In the genomic region with DNA sequence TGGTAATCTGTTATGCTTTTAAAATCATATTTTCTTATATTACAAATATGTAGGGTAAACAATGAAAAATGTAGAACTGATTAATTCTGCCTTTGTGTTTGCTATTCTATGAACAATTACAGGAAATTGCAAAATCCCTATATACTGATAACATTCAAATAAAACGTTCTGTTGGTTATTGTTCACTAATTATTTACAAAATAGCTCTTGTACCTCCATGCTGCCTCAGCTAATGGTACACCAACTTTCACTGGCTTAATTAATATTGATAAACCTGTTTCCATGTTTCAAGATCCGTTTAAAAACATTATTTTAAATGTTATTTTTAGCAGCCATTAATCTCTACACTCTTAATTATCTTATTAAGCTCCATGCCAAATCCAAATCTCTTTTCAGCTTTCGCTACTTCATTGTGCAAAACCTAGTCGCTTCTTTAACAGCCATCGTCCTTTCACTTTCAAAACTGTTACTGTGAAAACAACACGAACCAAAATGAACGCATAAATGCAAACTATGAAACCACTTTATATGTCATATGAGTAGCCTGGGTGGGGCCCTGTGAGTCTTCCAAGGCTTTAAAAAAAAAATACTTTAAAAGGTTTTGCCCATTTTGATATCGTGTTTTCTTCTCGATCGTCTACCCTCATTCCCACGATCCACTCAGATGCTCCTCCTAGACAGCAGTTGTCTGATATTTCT, we compare ENCODE assay signal across 8 cellular contexts.
DNase-seq lines count a peak whose midpoint lies in the region; ATAC-seq and TF ChIP-seq lines count a peak whose summit lies in the region.

No MANE protein-coding gene starts in this region.

- H3K9me3 ChIP-seq in muscle layer of duodenum (ENCODE audit: control insufficient read depth in 1 of 2, low read length in 2 of 2): peaks cover 0 to under 1% of the 10 kb centered on the region in 2 donors

- no peaks in the 10 kb centered on the region for H3K27me3 ChIP-seq in BJ (ENCODE audit: control insufficient read depth, insufficient read depth, low read length)
- no peaks in the 10 kb centered on the region for H3K27me3 ChIP-seq in muscle layer of duodenum (ENCODE audit: low read depth, low read length)

- POLR2A ChIA-PET in BJ (lab: Charles Lee): no interaction called here

- TF ChIP-seq CTCF in BJ (IDR thresholded peaks at IDR 0.05; ENCODE audit: insufficient read depth, low read depth, low read length): no peak

- ATAC-seq in HG02610 (IDR thresholded peaks at IDR 0.05; ENCODE audit: unreplicated experiment): no peak
- no peak for ATAC-seq in GM21360 (IDR thresholded peaks at IDR 0.05; ENCODE audit: unreplicated experiment)

- H3K4me1 ChIP-seq in muscle layer of duodenum (ENCODE audit: control insufficient read depth in 1 of 2, insufficient read depth in 2 of 2, low read length in 2 of 2): peaks cover 0 to 11% of the 10 kb centered on the region in 2 donors

- CTCF ChIA-PET in BJ (lab: Yijun Ruan, JAX): no interaction called here

- no peak for DNase-seq in BJ (ENCODE audit: low read depth)
- DNase-seq in NCI-H2029 treated with DMSO at 0.1 percent for 48 hours (lab: John Stamatoyannopoulos, UW): peak; percentile 86
- peak; percentile 65 for DNase-seq in cerebellar cortex (ENCODE audit: low spot score)
- DNase-seq in activated CD4-positive, alpha-beta T cell treated with anti-CD3 and anti-CD28 coated beads, Interleukin-2, amount 50 U/mL, for 48 hours: no peak
- DNase-seq in NCI-H187 treated with DMSO at 0.1 percent for 48 hours (lab: John Stamatoyannopoulos, UW): no peak

- peak overlapping the region; percentile 33 for H3K4me3 ChIP-seq in BJ (ENCODE audit: low read depth, low read length)
- peak overlapping the region; percentile 44 to 54 for H3K4me3 ChIP-seq in muscle layer of duodenum (ENCODE audit: low read depth in 1 of 2, low read length in 2 of 2)

- H3K27ac ChIP-seq in muscle layer of duodenum (ENCODE audit: low read length): peak overlapping the region; percentile 48

- H3K36me3 ChIP-seq in BJ (ENCODE audit: control insufficient read depth, insufficient read depth, low read length) (no peaks in the 10 kb centered on the region), muscle layer of duodenum (ENCODE audit: control insufficient read depth in 1 of 2, insufficient read depth in 2 of 2, low read length in 2 of 2) (no peaks in the 10 kb centered on the region)

Comparison
In these comparisons a context has a peak if more than half of its experiments do, and no peak if none do; other contexts are left out.
1. DNase-seq: peak in NCI-H2029 treated with DMSO at 0.1 percent for 48 hours (single experiment) and cerebellar cortex (single experiment); none in BJ (single experiment), activated CD4-positive, alpha-beta T cell treated with anti-CD3 and anti-CD28 coated beads, Interleukin-2, amount 50 U/mL, for 48 hours (0 of 2) and NCI-H187 treated with DMSO at 0.1 percent for 48 hours (single experiment).